Comparison of ENCODE assay signal across 8 cellular contexts in genomic region chr14:102314242-102315011, GRCh38. TPM values are rescaled to one million over a fixed set of nuclear protein-coding genes. Genes with fewer than 3 reads are reported as not detected.
DNase-seq lines count a peak whose midpoint lies in the region; ATAC-seq, FAIRE-seq and TF ChIP-seq lines count a peak whose summit lies in the region.

No MANE protein-coding gene starts in this region.

- H3K27ac ChIP-seq in BLaER1: no peak overlapping the region; the same call in 1 of the 2 replicates

- H3K4me1 Mint-ChIP-seq in endothelial cell (ENCODE audit: unreplicated experiment): peaks cover 11% of the 10 kb centered on the region

- H3K4me3 ChIP-seq in BLaER1: peak overlapping the region; percentile 72

- H3K9me3 Mint-ChIP-seq in endothelial cell (ENCODE audit: unreplicated experiment): no peaks in the 10 kb centered on the region

- H3K27ac Mint-ChIP-seq in endothelial cell (ENCODE audit: unreplicated experiment): no peak overlapping the region

- H3K4me3 Mint-ChIP-seq in endothelial cell (ENCODE audit: unreplicated experiment): peak overlapping the region; percentile 85

- no peaks in the 10 kb centered on the region for H3K27me3 ChIP-seq in BLaER1

- peaks cover 22% of the 10 kb centered on the region for H3K27me3 Mint-ChIP-seq in endothelial cell (ENCODE audit: unreplicated experiment)

- H3K4me1 ChIP-seq in BLaER1: peaks cover 46% of the 10 kb centered on the region

- peak overlapping the region; percentile 90 for H3K4me2 ChIP-seq in BLaER1

- DNase-seq in GM19239 (ENCODE audit: insufficient read length, low spot score): no peak
- DNase-seq in NCI-H774 (lab: John Stamatoyannopoulos, UW): peak; percentile 73
- peak; percentile 58 to 63 (median 60) for DNase-seq in activated CD8-positive, alpha-beta memory T cell treated with anti-CD3 and anti-CD28 coated beads for 48 hours (ENCODE audit: low read depth in 2 of 3, low spot score in 2 of 3)
- DNase-seq in endothelial cell (ENCODE audit: low spot score): peak; percentile 84
- peak; percentile 91 for DNase-seq in midbrain (lab: John Stamatoyannopoulos, UW)
- DNase-seq in stimulated activated CD8-positive, alpha-beta memory T cell treated with anti-CD3 and anti-CD28 coated beads, Interleukin-15, amount 100 ng/mL, for 24 hours (ENCODE audit: low read depth): peak; percentile 62

- peaks cover 6% of the 10 kb centered on the region for H3K36me3 Mint-ChIP-seq in endothelial cell (ENCODE audit: low read depth, unreplicated experiment)

- FAIRE-seq in GM19239 (lab: Jason Lieb, UNC): peak; percentile 64

- H3K9ac ChIP-seq in BLaER1: peak overlapping the region; percentile 70; the same call in 1 of the 2 replicates

- peak; percentile 53 for ATAC-seq in HG03457 (IDR thresholded peaks at IDR 0.05; ENCODE audit: unreplicated experiment)

- peak; percentile 96 for TF ChIP-seq CTCF in endothelial cell (IDR thresholded peaks at IDR 0.05; ENCODE audit: unreplicated experiment)

- H4K20me1 ChIP-seq in BLaER1: no peaks in the 10 kb centered on the region

- H3K36me3 ChIP-seq in BLaER1: no peaks in the 10 kb centered on the region

- H3K9me3 ChIP-seq in BLaER1: no peaks in the 10 kb centered on the region

RNA-seq across cellular contexts. Expression of gene ZNF839, which starts 5.1 kb away (rescaled TPM):
- 18.5 TPM for total RNA-seq in endothelial cell (ENCODE audit: unreplicated experiment)

RNA-seq across cellular contexts. Expression of gene MOK, which starts 9.5 kb away (rescaled TPM):
- total RNA-seq in endothelial cell (ENCODE audit: unreplicated experiment): 5.8 TPM

RNA-seq across cellular contexts. Expression of gene CINP, which starts 48.3 kb away (rescaled TPM):
- total RNA-seq in endothelial cell (ENCODE audit: unreplicated experiment): 26.1 TPM

RNA-seq across cellular contexts. Expression of gene TECPR2, which starts 48.3 kb away (rescaled TPM):
- 28.9 TPM for total RNA-seq in endothelial cell (ENCODE audit: unreplicated experiment)
